ENCODE assay signal across 27 cellular contexts in the genomic region with DNA sequence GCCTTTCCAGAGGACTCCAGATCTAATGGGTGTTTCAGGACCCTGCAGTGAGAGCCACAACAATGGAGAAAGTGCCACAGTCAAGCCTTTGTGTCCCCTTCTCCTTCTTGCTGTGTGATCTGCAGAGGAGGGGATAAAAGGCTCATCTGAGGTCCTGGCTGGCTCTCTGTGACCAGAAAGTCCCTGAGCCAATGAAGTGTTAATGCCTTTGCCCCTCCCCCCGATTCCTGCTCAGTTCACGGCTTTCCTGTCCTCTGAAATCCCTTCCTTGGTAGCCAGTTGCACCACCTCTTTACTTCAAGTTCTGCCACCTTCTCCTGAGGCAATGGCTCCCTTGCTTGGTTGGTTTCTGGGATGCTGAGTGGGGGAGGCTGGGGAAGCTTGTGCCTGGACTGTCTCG. TPM values are rescaled to one million over a fixed set of nuclear protein-coding genes. Genes with fewer than 3 reads are reported as not detected.
A peak's percentile ranks its signal among the peaks of the same experiment; 100 is the strongest.
DNase-seq lines count a peak whose midpoint lies in the region; ATAC-seq and TF ChIP-seq lines count a peak whose summit lies in the region.
"Had no signal": no experiment of that assay in that cellular context is flagged by ENCODE, and none has a peak within 500 bp of the region (broad histone marks: within the 10 kb centered on the region; RNA-seq: fewer than 3 reads in every experiment).

No MANE protein-coding gene starts in this region.

- no peak overlapping the region for H3K4me3 Mint-ChIP-seq in CD4-positive, alpha-beta T cell
- H3K4me3 Mint-ChIP-seq in GM23338: no peak overlapping the region
- peak overlapping the region in 1 of 2 donors; percentile 23 for H3K4me3 Mint-ChIP-seq in effector memory CD8-positive, alpha-beta T cell
- H3K4me3 Mint-ChIP-seq: activated CD8-positive, alpha-beta memory T cell treated with anti-CD3 and anti-CD28 coated beads, Interleukin-2, amount 10 ng/mL, durations not matched to agents 7 days and 5 days; activated T-cell treated with anti-CD3 and anti-CD28 coated beads, Interleukin-2, amount 50 U/mL, for 72 hours had no signal

- CTCF ChIA-PET in CD4-positive, alpha-beta T cell (lab: Charles Lee): no interaction called here

- H3K36me3 ChIP-seq in GM23338 (ENCODE audit: insufficient read depth) (no peaks in the 10 kb centered on the region), neuronal stem cell (replicated peaks in 1 of 2; ENCODE audit: control insufficient read depth in 2 of 2, insufficient read depth in 2 of 2, low read length in 2 of 2) (no peaks in the 10 kb centered on the region)
- H3K36me3 ChIP-seq: HAP-1, SJCRH30, suprapubic skin, upper lobe of right lung had no signal

- H3K27me3 ChIP-seq in CD4-positive, alpha-beta T cell (ENCODE audit: control insufficient read depth, insufficient read depth, low read length): no peaks in the 10 kb centered on the region
- no peaks in the 10 kb centered on the region; the same call in 1 of the 2 replicates for H3K27me3 ChIP-seq in GM23338 (ENCODE audit: insufficient read depth)
- H3K27me3 ChIP-seq in neuronal stem cell (ENCODE audit: control insufficient read depth in 3 of 3, insufficient read depth in 3 of 3, low read depth in 1 of 3, low read length in 3 of 3): no peaks in the 10 kb centered on the region
- H3K27me3 ChIP-seq in dorsolateral prefrontal cortex: peaks cover 0 to 31% (median 0%) of the 10 kb centered on the region in 45 donors
- H3K27me3 ChIP-seq: SJCRH30, suprapubic skin, upper lobe of right lung had no signal

- no peak overlapping the region for H4K91ac ChIP-seq in neuronal stem cell (ENCODE audit: low read depth, low read length, poor library complexity)

- no peak for ATAC-seq in CD4-positive, alpha-beta T cell (ENCODE audit: poor library complexity)
- ATAC-seq in GM23338: no peak
- ATAC-seq in effector memory CD8-positive, alpha-beta T cell (replicated peaks): no peak
- ATAC-seq: activated CD8-positive, alpha-beta memory T cell treated with anti-CD3 and anti-CD28 coated beads, Interleukin-2, amount 10 ng/mL, durations not matched to agents 7 days and 5 days; activated T-cell treated with anti-CD3 and anti-CD28 coated beads, Interleukin-2, amount 50 U/mL, for 72 hours; K562; upper lobe of right lung had no signal

- no peaks in the 10 kb centered on the region for H3K79me2 ChIP-seq in GM23338 (replicated peaks; ENCODE audit: insufficient read depth)

- no peaks in the 10 kb centered on the region for H3K9me3 ChIP-seq in CD4-positive, alpha-beta T cell (ENCODE audit: control insufficient read depth, low read length)
- no peaks in the 10 kb centered on the region for H3K9me3 ChIP-seq in neuronal stem cell (replicated peaks in 1 of 2; ENCODE audit: control insufficient read depth in 2 of 2, insufficient read depth in 1 of 2, low read depth in 1 of 2, low read length in 2 of 2)
- H3K9me3 ChIP-seq: HAP-1, SJCRH30, suprapubic skin, upper lobe of right lung had no signal

- no peaks in the 10 kb centered on the region for H4K20me1 ChIP-seq in GM23338 (replicated peaks; ENCODE audit: insufficient read depth)

- H3K23ac ChIP-seq in neuronal stem cell (ENCODE audit: low read depth, low read length, poor library complexity): no peak overlapping the region

- TF ChIP-seq CTCF in CD4-positive, alpha-beta T cell (IDR thresholded peaks at IDR 0.05): no peak
- TF ChIP-seq CTCF in GM23338 (conservative IDR thresholded peaks at IDR 0.05; ENCODE audit: low read depth in 2 of 2) (no peak), dorsolateral prefrontal cortex (IDR thresholded peaks at IDR 0.05 in 54 of 56, conservative IDR thresholded peaks at IDR 0.05 in 2 of 56; ENCODE audit: low read depth in 1 of 56, partially characterized antibody in 56 of 56) (no peak)

- H3K27ac ChIP-seq in CD4-positive, alpha-beta T cell (ENCODE audit: low read depth, low read length): no peak overlapping the region
- H3K27ac ChIP-seq in GM23338 (ENCODE audit: low read depth) (no peak overlapping the region), neuronal stem cell (replicated peaks; ENCODE audit: low read length) (no peak overlapping the region), dorsolateral prefrontal cortex (no peak overlapping the region)
- H3K27ac ChIP-seq: SJCRH30, suprapubic skin, upper lobe of right lung had no signal

- no peak overlapping the region for H2AK5ac ChIP-seq in neuronal stem cell (ENCODE audit: low read depth, low read length)

- peaks cover 5% of the 10 kb centered on the region for H3K4me1 ChIP-seq in GM23338 (ENCODE audit: insufficient read depth)
- peaks cover 11 to 13% of the 10 kb centered on the region in 2 donors for H3K4me1 ChIP-seq in neuronal stem cell (ENCODE audit: control insufficient read depth in 2 of 2, insufficient read depth in 1 of 2, low read depth in 1 of 2, low read length in 2 of 2)
- H3K4me1 ChIP-seq: HAP-1, SJCRH30 had no signal

- peak overlapping the region; percentile 73 for H3K27ac Mint-ChIP-seq in CD4-positive, alpha-beta T cell
- no peak overlapping the region for H3K27ac Mint-ChIP-seq in GM23338
- peak overlapping the region; percentile 32 to 35 for H3K27ac Mint-ChIP-seq in effector memory CD8-positive, alpha-beta T cell
- H3K27ac Mint-ChIP-seq: activated CD8-positive, alpha-beta memory T cell treated with anti-CD3 and anti-CD28 coated beads, Interleukin-2, amount 10 ng/mL, durations not matched to agents 7 days and 5 days; activated T-cell treated with anti-CD3 and anti-CD28 coated beads, Interleukin-2, amount 50 U/mL, for 72 hours had no signal

- peak overlapping the region; percentile 54 for H3K18ac ChIP-seq in neuronal stem cell (ENCODE audit: low read length)

- H2BK12ac ChIP-seq in neuronal stem cell (ENCODE audit: low read length): no peak overlapping the region

- H3K4me2 ChIP-seq in GM23338 (0 out of 2 replicates have a peak overlapping the region, but pooled peaks have one; percentile 26), neuronal stem cell (ENCODE audit: insufficient read depth, low read length, poor library complexity, severe bottlenecking) (no peak overlapping the region)

- H3K4me1 Mint-ChIP-seq in CD4-positive, alpha-beta T cell (ENCODE audit: low read depth): peaks cover 92% of the 10 kb centered on the region
- H3K4me1 Mint-ChIP-seq in GM23338: peaks cover 25% of the 10 kb centered on the region
- H3K4me1 Mint-ChIP-seq in effector memory CD8-positive, alpha-beta T cell (ENCODE audit: low read depth in 2 of 2): peaks cover 66 to 81% of the 10 kb centered on the region in 2 donors

- H3K27me3 Mint-ChIP-seq in CD4-positive, alpha-beta T cell: no peaks in the 10 kb centered on the region
- peaks cover 3% of the 10 kb centered on the region for H3K27me3 Mint-ChIP-seq in GM23338 (ENCODE audit: insufficient read depth, low read depth, poor library complexity)
- H3K27me3 Mint-ChIP-seq in effector memory CD8-positive, alpha-beta T cell: no peaks in the 10 kb centered on the region
- H3K27me3 Mint-ChIP-seq: activated CD8-positive, alpha-beta memory T cell treated with anti-CD3 and anti-CD28 coated beads, Interleukin-2, amount 10 ng/mL, durations not matched to agents 7 days and 5 days had no signal

- no peak overlapping the region for H4K8ac ChIP-seq in neuronal stem cell (ENCODE audit: low read depth, low read length)

- peak overlapping the region; percentile 87 for H2AFZ ChIP-seq in GM23338
- no peak overlapping the region for H2AFZ ChIP-seq in neuronal stem cell (ENCODE audit: low read length)

- H2BK5ac ChIP-seq in neuronal stem cell (ENCODE audit: low read length): no peak overlapping the region

- H3K9ac ChIP-seq in neuronal stem cell (ENCODE audit: low read depth, low read length, poor library complexity): no peak overlapping the region

- H3K9me2 ChIP-seq in GM23338 (ENCODE audit: insufficient read depth): peaks cover 10% of the 10 kb centered on the region; the same call in 1 of the 2 replicates

- intact Hi-C loops in CD4-positive, alpha-beta T cell (cut with DNase I, micrococcal nuclease): no loop called here
- intact Hi-C loops in dorsolateral prefrontal cortex (cut with DNase I): no loop called here

- H2BK15ac ChIP-seq in neuronal stem cell (ENCODE audit: low read length): no peak overlapping the region

- no peak overlapping the region for H3K14ac ChIP-seq in neuronal stem cell (ENCODE audit: low read length)

- no peaks in the 10 kb centered on the region for H3K9me3 Mint-ChIP-seq in CD4-positive, alpha-beta T cell
- H3K9me3 Mint-ChIP-seq in GM23338: no peaks in the 10 kb centered on the region
- H3K9me3 Mint-ChIP-seq in effector memory CD8-positive, alpha-beta T cell: no peaks in the 10 kb centered on the region
- H3K9me3 Mint-ChIP-seq: activated T-cell treated with anti-CD3 and anti-CD28 coated beads, Interleukin-2, amount 50 U/mL, for 72 hours had no signal

- H3K79me1 ChIP-seq in neuronal stem cell (ENCODE audit: low read depth, low read length): no peaks in the 10 kb centered on the region

- H3K4me3 ChIP-seq in GM23338 (no peak overlapping the region), neuronal stem cell (ENCODE audit: low read length in 2 of 2) (no peak overlapping the region), dorsolateral prefrontal cortex (no peak overlapping the region)
- H3K4me3 ChIP-seq: HAP-1, K562, SJCRH30, suprapubic skin, upper lobe of right lung had no signal

- no peak overlapping the region for H2BK120ac ChIP-seq in neuronal stem cell (ENCODE audit: low read depth, low read length)

- POLR2A ChIA-PET in CD4-positive, alpha-beta T cell (lab: Charles Lee): interaction anchor here (1.4 kb wide), 1 partner anchor 50 kb away, joined by 3 read pairs; no protein-coding TSS in a partner anchor

- no peaks in the 10 kb centered on the region for H3F3A ChIP-seq in GM23338 (replicated peaks; ENCODE audit: low read depth)

- H3K36me3 Mint-ChIP-seq in CD4-positive, alpha-beta T cell (ENCODE audit: low read depth): peaks cover 55% of the 10 kb centered on the region
- H3K36me3 Mint-ChIP-seq in GM23338 (ENCODE audit: low read depth): no peaks in the 10 kb centered on the region
- H3K36me3 Mint-ChIP-seq in effector memory CD8-positive, alpha-beta T cell (ENCODE audit: insufficient read depth): peaks cover 16% of the 10 kb centered on the region

- H3K4ac ChIP-seq in neuronal stem cell (ENCODE audit: low read length): no peak overlapping the region

- no CpG with 5 or more reads among the region's 3 CpGs for WGBS in neuronal stem cell (ENCODE audit: extremely low coverage in 2 of 2, insufficient read length in 2 of 2, insufficient replicate concordance in 1 of 2), 2 donors

- no peak for DNase-seq in CD4-positive, alpha-beta T cell
- DNase-seq in GM23338 (ENCODE audit: low spot score): no peak
- no peak for DNase-seq in effector memory CD8-positive, alpha-beta T cell
- DNase-seq in neuronal stem cell (ENCODE audit: low spot score): no peak
- no peak for DNase-seq in kidney glomerular epithelial cell (lab: John Stamatoyannopoulos, UW)
- DNase-seq in activated naive CD4-positive, alpha-beta T cell treated with Interleukin-2 at 50 U/mL for 16 hours: no peak
- no peak for DNase-seq in dorsolateral prefrontal cortex
- DNase-seq: activated CD4-positive, alpha-beta T cell treated with anti-CD3 and anti-CD28 coated beads, Interleukin-2, amount 50 U/mL, for 4 hours; activated CD4-positive, CD25-positive, alpha-beta regulatory T cell; activated CD8-positive, alpha-beta memory T cell treated with anti-CD3 and anti-CD28 coated beads, Interleukin-2, amount 10 ng/mL, durations not matched to agents 7 days and 5 days; activated naive CD4-positive, alpha-beta T cell; activated T-cell treated with anti-CD3 and anti-CD28 coated beads, Interleukin-2, amount 50 U/mL, for 72 hours; anterior cingulate cortex; effector CD4-positive, alpha-beta T cell; hypothalamus; mammary epithelial cell; NCI-H1105; NCI-H1930; NCI-H2171 treated with DMSO at 0.1 percent for 48 hours; NCI-H510A; RPMI8226; SJCRH30; stimulated activated naive CD4-positive, alpha-beta T cell treated with Interleukin-2 at 50 U/mL for 16 hours; upper lobe of right lung had no signal

RNA-seq across cellular contexts. Expression of a gene that starts 47.6 kb away (rescaled TPM):
- total RNA-seq in CD4-positive, alpha-beta T cell: 10 to 100 TPM; 56.6 to 60.4 TPM
- total RNA-seq in GM23338 (2014; rRNA removed; shearing (Covaris generic)): 0.12 and 0.21 TPM in 2 replicates
- 0.16 and 0.31 TPM in 2 replicates for polyA plus RNA-seq in GM23338 (2016; fragmentation: Nextera tagmentation; extraction: Ambion mirVana)
- 0.06 TPM for polyA plus RNA-seq in neuronal stem cell (2013, experiment 1 of 2)
- polyA plus RNA-seq in neuronal stem cell (2013, experiment 2 of 2): 0.03 TPM
- total RNA-seq in dorsolateral prefrontal cortex: 10 to 100 TPM in 47 of 120 experiments, 1 to 10 TPM in 73; 2.8 to 26.0 (median 9.3) TPM
- polyA plus RNA-seq: K562 had no signal
